ENCODE assay signal across 23 cellular contexts in the genomic region with DNA sequence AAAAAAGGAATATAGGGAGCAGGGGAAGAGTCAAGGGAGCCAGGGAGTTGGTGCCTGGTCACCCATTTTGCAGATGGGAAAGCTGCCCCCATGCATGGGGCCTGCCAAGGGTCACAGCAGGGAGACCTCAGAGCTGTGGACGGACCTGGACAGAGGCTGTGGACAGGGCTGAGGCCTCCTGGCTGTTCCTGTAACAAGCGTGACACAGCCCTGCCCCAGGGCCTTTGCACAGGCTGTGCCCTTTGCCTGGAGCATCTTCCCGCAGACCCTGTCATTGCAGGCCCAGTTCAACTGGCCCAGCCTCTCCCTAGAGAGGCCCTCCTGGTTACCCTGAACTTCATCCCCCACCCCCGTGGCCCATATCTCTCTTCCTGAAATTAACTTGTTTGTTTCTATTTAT. TPM values are rescaled to one million over a fixed set of nuclear protein-coding genes. Genes with fewer than 3 reads are reported as not detected.
DNase-seq lines count a peak whose midpoint lies in the region; ATAC-seq and TF ChIP-seq lines count a peak whose summit lies in the region.
"Had no signal": no experiment of that assay in that cellular context is flagged by ENCODE, and none has a peak within 500 bp of the region (broad histone marks: within the 10 kb centered on the region; RNA-seq: fewer than 3 reads in every experiment).

No MANE protein-coding gene starts in this region.

- no peak overlapping the region for H3K4me3 ChIP-seq in muscle layer of duodenum (ENCODE audit: low read depth in 1 of 2, low read length in 2 of 2)
- no peak overlapping the region for H3K4me3 ChIP-seq in gastrocnemius medialis
- no peak overlapping the region for H3K4me3 ChIP-seq in dorsolateral prefrontal cortex
- H3K4me3 ChIP-seq: SJCRH30 had no signal

- H3K27me3 ChIP-seq in muscle layer of duodenum (ENCODE audit: low read depth, low read length) (no peaks in the 10 kb centered on the region), gastrocnemius medialis (no peaks in the 10 kb centered on the region), dorsolateral prefrontal cortex (no peaks in the 10 kb centered on the region)
- H3K27me3 ChIP-seq: SJCRH30 had no signal

- H3K9me3 Mint-ChIP-seq in WTC11: no peaks in the 10 kb centered on the region
- H3K9me3 Mint-ChIP-seq in central memory CD8-positive, alpha-beta T cell: no peaks in the 10 kb centered on the region

- H3K4me3 Mint-ChIP-seq in WTC11: no peak overlapping the region
- H3K4me3 Mint-ChIP-seq in central memory CD8-positive, alpha-beta T cell: no peak overlapping the region

- intact Hi-C loops in gastrocnemius medialis (cut with DNase I; ENCODE audit: low total_unique reads): no loop called here
- intact Hi-C loops in dorsolateral prefrontal cortex (cut with DNase I): no loop called here

- no peaks in the 10 kb centered on the region for H3K27me3 Mint-ChIP-seq in WTC11 (ENCODE audit: low read depth)
- H3K27me3 Mint-ChIP-seq in central memory CD8-positive, alpha-beta T cell: no peaks in the 10 kb centered on the region

- TF ChIP-seq CTCF in WTC11 (IDR thresholded peaks at IDR 0.05) (no peak), gastrocnemius medialis (IDR thresholded peaks at IDR 0.05 in 4 of 5, conservative IDR thresholded peaks at IDR 0.05 in 1 of 5) (no peak), dorsolateral prefrontal cortex (IDR thresholded peaks at IDR 0.05 in 54 of 56, conservative IDR thresholded peaks at IDR 0.05 in 2 of 56; ENCODE audit: low read depth in 1 of 56, partially characterized antibody in 56 of 56) (no peak)

- H3K4me1 Mint-ChIP-seq in WTC11: 0 out of 2 replicates have a peak, but pooled peaks cover 3% of the 10 kb centered on the region
- H3K4me1 Mint-ChIP-seq in central memory CD8-positive, alpha-beta T cell: peaks cover under 1% of the 10 kb centered on the region

- CTCF ChIA-PET in WTC11 (lab: Charles Lee): interaction anchor here (1.0 to 2.1 kb wide), 4 partner anchors 10 to 122 kb away, joined by 3 to 6 read pairs (median 6); no protein-coding TSS in a partner anchor

- DNase-seq in WTC11 (ENCODE audit: low spot score) (no peak), gastrocnemius medialis (no peak), dorsolateral prefrontal cortex (no peak), NCI-H2081 treated with DMSO at 0.1 percent for 48 hours (lab: John Stamatoyannopoulos, UW) (no peak), glomerular visceral epithelial cell (ENCODE audit: extremely low spot score) (no peak)
- DNase-seq in central memory CD8-positive, alpha-beta T cell (ENCODE audit: low spot score in 2 of 2): no peak
- DNase-seq: ACHN; Calu3; DND-41; Karpas-422; NCI-H1105; NCI-H1436 treated with DMSO at 0.1 percent for 48 hours; NCI-H2029; NCI-H446 treated with DMSO at 0.1 percent for 48 hours; NCI-H526; NCI-H82; NK-92 treated with Interleukin-12 subunit alpha and Interleukin-12 subunit beta, amount 100 ng/mL, for 24 hours; PC-3; SJCRH30 had no signal

- H3K27ac ChIP-seq in muscle layer of duodenum (ENCODE audit: low read length) (peak overlapping the region; percentile 36), gastrocnemius medialis (peak overlapping the region in 3 of 4 donors; percentile 64 to 69 (median 66)), dorsolateral prefrontal cortex (no peak overlapping the region)
- H3K27ac ChIP-seq: HL-60, SJCRH30 had no signal

- in situ Hi-C loops in gastrocnemius medialis (cut with MboI; ENCODE audit: low sequenced_read_pairs in 4 of 4): loop anchor here in 1 of 4 donors (25.0 kb wide), 1 partner anchor 383 kb away; no protein-coding TSS in a partner anchor

- H3K9me3 ChIP-seq in muscle layer of duodenum (ENCODE audit: control insufficient read depth in 1 of 2, low read length in 2 of 2) (no peaks in the 10 kb centered on the region), gastrocnemius medialis (no peaks in the 10 kb centered on the region)
- H3K9me3 ChIP-seq: SJCRH30 had no signal

- POLR2A ChIA-PET in WTC11 (lab: Charles Lee): no interaction called here

- H3K27ac Mint-ChIP-seq in WTC11: no peak overlapping the region
- peak overlapping the region; percentile 67 for H3K27ac Mint-ChIP-seq in central memory CD8-positive, alpha-beta T cell (ENCODE audit: low read depth)

- ATAC-seq in WTC11 (no peak), gastrocnemius medialis (no peak), GM18870 (IDR thresholded peaks at IDR 0.05; ENCODE audit: unreplicated experiment) (no peak)
- no peak for ATAC-seq in central memory CD8-positive, alpha-beta T cell (replicated peaks; ENCODE audit: extremely low read depth, poor library complexity, severe bottlenecking)
- ATAC-seq: HCT116, PC-3 had no signal

- H3K4me1 ChIP-seq in muscle layer of duodenum (ENCODE audit: control insufficient read depth in 1 of 2, insufficient read depth in 2 of 2, low read length in 2 of 2) (peaks cover 0 to 42% of the 10 kb centered on the region in 2 donors), gastrocnemius medialis (peaks cover 10 to 17% of the 10 kb centered on the region in 2 donors)
- H3K4me1 ChIP-seq: SJCRH30 had no signal

- peaks cover 3% of the 10 kb centered on the region; the same call in 1 of the 2 replicates for H3K36me3 Mint-ChIP-seq in WTC11
- peaks cover 18% of the 10 kb centered on the region for H3K36me3 Mint-ChIP-seq in central memory CD8-positive, alpha-beta T cell (ENCODE audit: insufficient read depth)

- H3K36me3 ChIP-seq in muscle layer of duodenum (ENCODE audit: control insufficient read depth in 1 of 2, insufficient read depth in 2 of 2, low read length in 2 of 2): no peaks in the 10 kb centered on the region
- H3K36me3 ChIP-seq in gastrocnemius medialis: no peaks in the 10 kb centered on the region
- H3K36me3 ChIP-seq: SJCRH30 had no signal

- no peak for TF ChIP-seq POLR2A in gastrocnemius medialis (IDR thresholded peaks at IDR 0.05)

TF ChIP-seq in WTC11, 78 proteins besides CTCF, POLR2A, EP300 and RAD21:
- TF ChIP-seq KAT7 (CRISPR knock-in tag; IDR thresholded peaks at IDR 0.05; ENCODE audit: borderline replicate concordance) (no peak), GTF2I (CRISPR knock-in tag; conservative IDR thresholded peaks at IDR 0.05) (peak; percentile 77)
- TF ChIP-seq, protein P1, sequence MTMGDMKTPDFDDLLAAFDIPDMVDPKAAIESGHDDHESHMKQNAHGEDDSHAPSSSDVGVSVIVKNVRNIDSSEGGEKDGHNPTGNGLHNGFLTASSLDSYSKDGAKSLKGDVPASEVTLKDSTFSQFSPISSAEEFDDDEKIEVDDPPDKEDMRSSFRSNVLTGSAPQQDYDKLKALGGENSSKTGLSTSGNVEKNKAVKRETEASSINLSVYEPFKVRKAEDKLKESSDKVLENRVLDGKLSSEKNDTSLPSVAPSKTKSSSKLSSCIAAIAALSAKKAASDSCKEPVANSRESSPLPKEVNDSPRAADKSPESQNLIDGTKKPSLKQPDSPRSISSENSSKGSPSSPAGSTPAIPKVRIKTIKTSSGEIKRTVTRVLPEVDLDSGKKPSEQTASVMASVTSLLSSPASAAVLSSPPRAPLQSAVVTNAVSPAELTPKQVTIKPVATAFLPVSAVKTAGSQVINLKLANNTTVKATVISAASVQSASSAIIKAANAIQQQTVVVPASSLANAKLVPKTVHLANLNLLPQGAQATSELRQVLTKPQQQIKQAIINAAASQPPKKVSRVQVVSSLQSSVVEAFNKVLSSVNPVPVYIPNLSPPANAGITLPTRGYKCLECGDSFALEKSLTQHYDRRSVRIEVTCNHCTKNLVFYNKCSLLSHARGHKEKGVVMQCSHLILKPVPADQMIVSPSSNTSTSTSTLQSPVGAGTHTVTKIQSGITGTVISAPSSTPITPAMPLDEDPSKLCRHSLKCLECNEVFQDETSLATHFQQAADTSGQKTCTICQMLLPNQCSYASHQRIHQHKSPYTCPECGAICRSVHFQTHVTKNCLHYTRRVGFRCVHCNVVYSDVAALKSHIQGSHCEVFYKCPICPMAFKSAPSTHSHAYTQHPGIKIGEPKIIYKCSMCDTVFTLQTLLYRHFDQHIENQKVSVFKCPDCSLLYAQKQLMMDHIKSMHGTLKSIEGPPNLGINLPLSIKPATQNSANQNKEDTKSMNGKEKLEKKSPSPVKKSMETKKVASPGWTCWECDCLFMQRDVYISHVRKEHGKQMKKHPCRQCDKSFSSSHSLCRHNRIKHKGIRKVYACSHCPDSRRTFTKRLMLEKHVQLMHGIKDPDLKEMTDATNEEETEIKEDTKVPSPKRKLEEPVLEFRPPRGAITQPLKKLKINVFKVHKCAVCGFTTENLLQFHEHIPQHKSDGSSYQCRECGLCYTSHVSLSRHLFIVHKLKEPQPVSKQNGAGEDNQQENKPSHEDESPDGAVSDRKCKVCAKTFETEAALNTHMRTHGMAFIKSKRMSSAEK (CRISPR knock-in tag; IDR thresholded peaks at IDR 0.05; ENCODE audit: borderline replicate concordance): no peak

RNA-seq across cellular contexts. Expression of a gene that starts 6.4 kb away (rescaled TPM):
- total RNA-seq in WTC11 (2021) (8.3 to 8.7 TPM (median 8.6 TPM) in 3 replicates), gastrocnemius medialis (1 to 10 TPM; 1.3 to 2.9 (median 1.7) TPM), dorsolateral prefrontal cortex (10 to 100 TPM in 117 of 120 experiments, 1 to 10 TPM in 3; 6.5 to 31.1 (median 19.5) TPM)

RNA-seq across cellular contexts. Expression of a gene that starts 24.4 kb away (rescaled TPM):
- total RNA-seq in WTC11 (2021) (54.2 to 59.1 TPM (median 58.2 TPM) in 3 replicates), gastrocnemius medialis (10 to 100 TPM in 2 of 4 donors, 1 to 10 TPM in 2; 8.0 to 12.9 (median 10.1) TPM), dorsolateral prefrontal cortex (10 to 100 TPM; 18.4 to 49.7 (median 30.3) TPM)

Comparison
In these comparisons a context has a peak if more than half of its experiments do, and no peak if none do; other contexts are left out.
1. H3K27ac ChIP-seq: peak in muscle layer of duodenum (single experiment) and gastrocnemius medialis (3 of 4); none in dorsolateral prefrontal cortex (0 of 59).